1 cellular context compared by ENCODE assay signal in genomic region chr20:1465470-1466210, GRCh38.
TF ChIP-seq lines count a peak whose summit lies in the region.

No MANE protein-coding gene starts in this region.

TF ChIP-seq in HEK293, 187 proteins besides CTCF, POLR2A, EP300 and RAD21 (continued from another document):
- no peak for TF ChIP-seq ZNF624 (tag by site-specific recombination; IDR thresholded peaks at IDR 0.05)
- TF ChIP-seq ZNF280C (tag by site-specific recombination; IDR thresholded peaks at IDR 0.05) = no peak
